8 cellular contexts compared by ENCODE assay signal in the genomic region with DNA sequence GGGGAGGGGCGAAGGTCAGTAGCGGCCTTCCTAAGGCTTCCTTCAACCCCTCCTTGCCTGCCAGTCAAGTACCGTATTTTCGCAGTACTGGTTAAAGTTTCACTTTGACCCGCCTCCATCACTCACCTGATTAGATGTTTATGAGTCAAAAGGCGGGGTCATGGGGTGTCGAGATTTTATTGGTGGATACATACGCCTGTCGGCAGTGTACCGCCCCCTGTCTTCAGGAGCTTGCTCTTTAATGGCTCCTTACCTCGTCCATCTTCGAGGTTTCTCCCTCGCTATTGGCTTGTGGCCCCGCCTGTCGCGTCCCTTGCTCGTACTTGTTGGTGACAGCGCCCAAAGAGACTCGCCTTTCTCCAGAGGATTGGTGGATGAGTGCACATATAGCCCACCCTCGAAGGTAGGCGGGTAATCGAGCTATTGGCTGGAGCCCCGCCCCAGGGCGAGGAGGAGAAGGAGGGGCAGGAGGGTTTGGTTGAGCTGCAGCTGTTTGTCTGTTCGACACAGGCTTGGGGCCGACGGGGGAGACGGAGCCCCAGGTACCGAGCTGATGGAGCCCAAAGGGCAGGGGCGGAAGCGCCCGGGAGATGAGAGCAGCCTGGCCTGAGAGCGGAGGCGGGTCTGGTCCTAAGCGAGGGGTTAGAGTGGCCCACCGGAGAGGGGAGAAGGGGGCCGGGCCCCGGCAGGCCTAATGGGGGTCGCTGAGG. TPM values are rescaled to one million over a fixed set of nuclear protein-coding genes. Genes with fewer than 3 reads are reported as not detected.
DNase-seq lines count a peak whose midpoint lies in the region; ATAC-seq and TF ChIP-seq lines count a peak whose summit lies in the region.

A gene with protein sequence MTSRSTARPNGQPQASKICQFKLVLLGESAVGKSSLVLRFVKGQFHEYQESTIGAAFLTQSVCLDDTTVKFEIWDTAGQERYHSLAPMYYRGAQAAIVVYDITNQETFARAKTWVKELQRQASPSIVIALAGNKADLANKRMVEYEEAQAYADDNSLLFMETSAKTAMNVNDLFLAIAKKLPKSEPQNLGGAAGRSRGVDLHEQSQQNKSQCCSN (plus strand): TSS at position 481 of the 710 bp plus-strand sequence. CDS start 12,883 bp downstream, outside the sequence.

- H3K27me3 Mint-ChIP-seq in CD4-positive, CD25-positive, alpha-beta regulatory T cell: no peaks in the 10 kb centered on the region

- no peaks in the 10 kb centered on the region for H3K27me3 ChIP-seq in CD4-positive, CD25-positive, alpha-beta regulatory T cell (ENCODE audit: control insufficient read depth, insufficient read depth, low read length)
- H3K27me3 ChIP-seq in left lung: no peaks in the 10 kb centered on the region

- peak within 1 kb of the TSS; percentile 90 for H3K27ac ChIP-seq in CD4-positive, CD25-positive, alpha-beta regulatory T cell (ENCODE audit: insufficient read depth, low read length, poor library complexity, severe bottlenecking)
- peak within 1 kb of the TSS; percentile 96 to 98 for H3K27ac ChIP-seq in left lung

- intact Hi-C loops in left lung (cut with DNase I): no loop called here

- H3K36me3 Mint-ChIP-seq in CD4-positive, CD25-positive, alpha-beta regulatory T cell: peaks cover 7% of the 10 kb centered on the region

- peak; percentile 98 to 100 (median 99) for DNase-seq in CD4-positive, CD25-positive, alpha-beta regulatory T cell
- DNase-seq in NCI-H774 (lab: John Stamatoyannopoulos, UW): peak; percentile 100
- peak; percentile 97 for DNase-seq in activated CD4-positive, alpha-beta T cell treated with anti-CD3 and anti-CD28 coated beads, Interleukin-2, amount 50 U/mL, for 4 hours
- DNase-seq in dermis microvascular lymphatic vessel endothelial cell (ENCODE audit: low read depth in 2 of 2): peak; percentile 100
- DNase-seq in left lung: peak; percentile 98 to 100
- peak; percentile 89 to 95 for DNase-seq in stimulated activated CD4-positive, alpha-beta T cell treated with anti-CD3 and anti-CD28 coated beads, Interleukin-2, amount 100 ng/mL, for 48 hours

- H3K4me1 ChIP-seq in CD4-positive, CD25-positive, alpha-beta regulatory T cell (ENCODE audit: control insufficient read depth, insufficient read depth, low read length, poor library complexity, severe bottlenecking): peaks cover 31% of the 10 kb centered on the region
- H3K4me1 ChIP-seq in left lung: peaks cover 3 to 59% of the 10 kb centered on the region in 2 donors

- no peak within 1 kb of the TSS for H3K27ac Mint-ChIP-seq in CD4-positive, CD25-positive, alpha-beta regulatory T cell

- H3K9me3 Mint-ChIP-seq in CD4-positive, CD25-positive, alpha-beta regulatory T cell: no peaks in the 10 kb centered on the region

- no peak within 1 kb of the TSS for H3K4me3 Mint-ChIP-seq in CD4-positive, CD25-positive, alpha-beta regulatory T cell

- peak; percentile 90 to 91 for ATAC-seq in CD4-positive, CD25-positive, alpha-beta regulatory T cell (ENCODE audit: low read depth in 2 of 2)
- ATAC-seq in GM19438 (IDR thresholded peaks at IDR 0.05; ENCODE audit: low read depth, unreplicated experiment) (peak; percentile 90), HG03571 (IDR thresholded peaks at IDR 0.05; ENCODE audit: unreplicated experiment) (peak; percentile 93), left lung (peak; percentile 91)

- TF ChIP-seq CTCF in left lung (IDR thresholded peaks at IDR 0.05): peak in 1 of 2 donors; percentile 16

- H3K9me3 ChIP-seq in CD4-positive, CD25-positive, alpha-beta regulatory T cell (ENCODE audit: control insufficient read depth in 2 of 2, low read length in 2 of 2): no peaks in the 10 kb centered on the region
- no peaks in the 10 kb centered on the region for H3K9me3 ChIP-seq in left lung

- peaks cover 5% of the 10 kb centered on the region for H3K36me3 ChIP-seq in CD4-positive, CD25-positive, alpha-beta regulatory T cell (ENCODE audit: control insufficient read depth, insufficient read depth, low read length)
- H3K36me3 ChIP-seq in left lung: peaks cover 0 to 8% of the 10 kb centered on the region in 2 donors

- H3K4me1 Mint-ChIP-seq in CD4-positive, CD25-positive, alpha-beta regulatory T cell: peaks cover 5 to 24% (median 22%) of the 10 kb centered on the region in 4 donors

- H3K4me3 ChIP-seq in CD4-positive, CD25-positive, alpha-beta regulatory T cell (ENCODE audit: low read depth, low read length): peak within 1 kb of the TSS; percentile 87
- H3K4me3 ChIP-seq in left lung: peak within 1 kb of the TSS; percentile 94 to 98

RNA-seq across cellular contexts. Expression of the gene that starts here (rescaled TPM):
- total RNA-seq in CD4-positive, CD25-positive, alpha-beta regulatory T cell: 60.8 TPM
- polyA plus RNA-seq in CD4-positive, CD25-positive, alpha-beta regulatory T cell: 10 to 100 TPM; 66.8 to 73.4 (median 68.3) TPM
- total RNA-seq in dermis microvascular lymphatic vessel endothelial cell (37.2 and 46.9 TPM in 2 replicates), left lung (100 to 1,000 TPM; 116 to 175 TPM)

Comparison
In these comparisons a context has a peak if more than half of its experiments do, and no peak if none do; other contexts are left out.
1. Peak in every context shown above with its lines: DNase-seq, ATAC-seq, H3K4me3 ChIP-seq and H3K27ac ChIP-seq.